In genomic region chr6:42193491-42193894, GRCh38 we compare ENCODE assay signal across 15 cellular contexts. TPM values are rescaled to one million over a fixed set of nuclear protein-coding genes. Genes with fewer than 3 reads are reported as not detected.
DNase-seq lines count a peak whose midpoint lies in the region; ATAC-seq and TF ChIP-seq lines count a peak whose summit lies in the region.
"Had no signal": no experiment of that assay in that cellular context is flagged by ENCODE, and none has a peak within 500 bp of the region (broad histone marks: within the 10 kb centered on the region; RNA-seq: fewer than 3 reads in every experiment).

No MANE protein-coding gene starts in this region.

- no peak overlapping the region for H3K27ac Mint-ChIP-seq in stimulated activated effector memory CD8-positive, alpha-beta T cell treated with anti-CD3 and anti-CD28 coated beads, Interleukin-12 subunit alpha, Interleukin-12 subunit beta, amount 100 ng/mL, for 72 hours
- H3K27ac Mint-ChIP-seq: CD8-positive, alpha-beta T cell; nephron progenitor cell had no signal

- H3K4me1 ChIP-seq in iPS-18a (ENCODE audit: control insufficient read depth, low read depth, low read length) (peaks cover 12% of the 10 kb centered on the region), thoracic aorta (ENCODE audit: control insufficient read depth in 1 of 2, low read depth in 2 of 2) (no peaks in the 10 kb centered on the region)

- no peaks in the 10 kb centered on the region for H3K9me3 Mint-ChIP-seq in stimulated activated effector memory CD8-positive, alpha-beta T cell treated with anti-CD3 and anti-CD28 coated beads, Interleukin-12 subunit alpha, Interleukin-12 subunit beta, amount 100 ng/mL, for 72 hours
- H3K9me3 Mint-ChIP-seq: activated T-cell treated with anti-CD3 and anti-CD28 coated beads, Interleukin-2, amount 50 U/mL, for 4 hours; CD8-positive, alpha-beta T cell; nephron progenitor cell had no signal

- H3K27ac ChIP-seq in iPS-18a (ENCODE audit: low read length), result no peak overlapping the region
- no peak overlapping the region for H3K27ac ChIP-seq in thoracic aorta
- H3K27ac ChIP-seq: adrenal gland had no signal

- H3K4me3 Mint-ChIP-seq in stimulated activated effector memory CD8-positive, alpha-beta T cell treated with anti-CD3 and anti-CD28 coated beads, Interleukin-12 subunit alpha, Interleukin-12 subunit beta, amount 100 ng/mL, for 72 hours, result no peak overlapping the region
- H3K4me3 Mint-ChIP-seq: activated T-cell treated with anti-CD3 and anti-CD28 coated beads, Interleukin-2, amount 50 U/mL, for 4 hours; CD8-positive, alpha-beta T cell; nephron progenitor cell had no signal

- H3K9ac ChIP-seq in iPS-18a (ENCODE audit: low read length), result no peak overlapping the region

- peaks cover 11% of the 10 kb centered on the region for H3K27me3 ChIP-seq in iPS-18a (ENCODE audit: control insufficient read depth, insufficient read depth, low read length)
- no peaks in the 10 kb centered on the region for H3K27me3 ChIP-seq in thoracic aorta (replicated peaks; ENCODE audit: insufficient read depth)
- H3K27me3 ChIP-seq: adrenal gland had no signal

- TF ChIP-seq CTCF in thoracic aorta (IDR thresholded peaks at IDR 0.05), result no peak

- H3K4me3 ChIP-seq in iPS-18a (ENCODE audit: low read length), result peak overlapping the region; percentile 34
- H3K4me3 ChIP-seq in thoracic aorta, result peak overlapping the region; percentile 24
- H3K4me3 ChIP-seq: adrenal gland, skin epidermis had no signal

- H3K36me3 Mint-ChIP-seq in stimulated activated effector memory CD8-positive, alpha-beta T cell treated with anti-CD3 and anti-CD28 coated beads, Interleukin-12 subunit alpha, Interleukin-12 subunit beta, amount 100 ng/mL, for 72 hours, result no peaks in the 10 kb centered on the region

- no peaks in the 10 kb centered on the region for H3K4me1 Mint-ChIP-seq in stimulated activated effector memory CD8-positive, alpha-beta T cell treated with anti-CD3 and anti-CD28 coated beads, Interleukin-12 subunit alpha, Interleukin-12 subunit beta, amount 100 ng/mL, for 72 hours

- no peak for ATAC-seq in thoracic aorta (ENCODE audit: insufficient number of reproducible peaks, low FRiP score, low read depth)
- ATAC-seq in stimulated activated effector memory CD8-positive, alpha-beta T cell treated with anti-CD3 and anti-CD28 coated beads, Interleukin-12 subunit alpha, Interleukin-12 subunit beta, amount 100 ng/mL, for 72 hours, result no peak
- ATAC-seq in GM21360 (IDR thresholded peaks at IDR 0.05; ENCODE audit: unreplicated experiment), result no peak
- ATAC-seq: activated T-cell treated with anti-CD3 and anti-CD28 coated beads, Interleukin-2, amount 50 U/mL, for 4 hours; CD8-positive, alpha-beta T cell had no signal

- H3K9me3 ChIP-seq in iPS-18a (ENCODE audit: control insufficient read depth, low read depth, low read length), result no peaks in the 10 kb centered on the region
- no peaks in the 10 kb centered on the region for H3K9me3 ChIP-seq in thoracic aorta
- H3K9me3 ChIP-seq: adrenal gland had no signal

- DNase-seq in HS-27A (ENCODE audit: low read depth), result peak; percentile 85
- peak; percentile 50 for DNase-seq in amniotic epithelial cell (ENCODE audit: low read depth)
- no peak for DNase-seq in thoracic aorta (ENCODE audit: low spot score)
- no peak for DNase-seq in stimulated activated effector memory CD8-positive, alpha-beta T cell treated with anti-CD3 and anti-CD28 coated beads, Interleukin-12 subunit alpha, Interleukin-12 subunit beta, amount 100 ng/mL, for 72 hours (ENCODE audit: low spot score in 2 of 2)
- no peak for DNase-seq in activated CD8-positive, alpha-beta memory T cell treated with anti-CD3 and anti-CD28 coated beads, Interleukin-2, amount 50 U/mL, for 48 hours
- DNase-seq: activated T-cell treated with anti-CD3 and anti-CD28 coated beads, Interleukin-2, amount 50 U/mL, for 4 hours; CD8-positive, alpha-beta T cell; Kasumi-1; NCI-H2029; nephron progenitor cell had no signal

- H3K36me3 ChIP-seq in iPS-18a (ENCODE audit: control insufficient read depth, low read depth, low read length), result no peaks in the 10 kb centered on the region
- no peaks in the 10 kb centered on the region for H3K36me3 ChIP-seq in thoracic aorta
- H3K36me3 ChIP-seq: adrenal gland had no signal

RNA-seq across cellular contexts. Expression of gene GUCA1B, which starts 1.3 kb away (rescaled TPM):
- total RNA-seq in thoracic aorta, result 1 to 10 TPM in 1 of 2 donors, not detected in 1; 2.1 TPM

RNA-seq across cellular contexts. Expression of gene GUCA1A, which starts 20.3 kb away (rescaled TPM):
- total RNA-seq in thoracic aorta, result not detected
- total RNA-seq: activated T-cell treated with anti-CD3 and anti-CD28 coated beads, Interleukin-2, amount 50 U/mL, for 4 hours; adrenal gland; CD8-positive, alpha-beta T cell; subcutaneous adipose tissue had no signal

RNA-seq across cellular contexts. Expression of gene MRPS10, which starts 24.2 kb away (rescaled TPM):
- 10 to 100 TPM; 23.0 to 30.0 TPM for total RNA-seq in thoracic aorta

RNA-seq across cellular contexts. Expression of gene C6orf132, which starts 51.1 kb away (rescaled TPM):
- total RNA-seq in thoracic aorta, result 1 to 10 TPM in 1 of 2 donors, under 1 TPM in 1; 0.54 to 2.4 TPM

Comparison
In these comparisons a context has a peak if more than half of its experiments do, and no peak if none do; other contexts are left out.
1. DNase-seq: peak in HS-27A (single experiment) and amniotic epithelial cell (single experiment); none in thoracic aorta (single experiment), stimulated activated effector memory CD8-positive, alpha-beta T cell treated with anti-CD3 and anti-CD28 coated beads, Interleukin-12 subunit alpha, Interleukin-12 subunit beta, amount 100 ng/mL, for 72 hours (0 of 2) and activated CD8-positive, alpha-beta memory T cell treated with anti-CD3 and anti-CD28 coated beads, Interleukin-2, amount 50 U/mL, for 48 hours (single experiment).